ENCODE assay signal across 32 cellular contexts in genomic region chr11:73293356-73293936, GRCh38. TPM values are rescaled to one million over a fixed set of nuclear protein-coding genes. Genes with fewer than 3 reads are reported as not detected.
"Had no signal": no experiment of that assay in that cellular context is flagged by ENCODE, and none has a peak within 500 bp of the region (broad histone marks: within the 10 kb centered on the region; RNA-seq: fewer than 3 reads in every experiment).

No MANE protein-coding gene starts in this region.

- H3K27ac ChIP-seq: left ventricle myocardium inferior, neural progenitor cell, right lobe of liver, thoracic aorta, upper lobe of left lung, vagina had no signal

- H3K4me3 Mint-ChIP-seq: activated CD8-positive, alpha-beta T cell treated with anti-CD3 and anti-CD28 coated beads for 36 hours; activated T-cell treated with anti-CD3 and anti-CD28 coated beads, Interleukin-2, amount 50 U/mL, for 4 hours; activated T-helper 17 cell treated with anti-CD3 and anti-CD28 coated beads, Interleukin-2, amount 50 U/mL, for 72 hours; effector memory CD8-positive, alpha-beta T cell; immature natural killer cell; naive thymus-derived CD4-positive, alpha-beta T cell; neural progenitor cell; stimulated activated effector memory CD8-positive, alpha-beta T cell treated with anti-CD3 and anti-CD28 coated beads, Interleukin-12 subunit alpha, Interleukin-12 subunit beta, amount 100 ng/mL, for 72 hours; stimulated activated naive CD8-positive, alpha-beta T cell treated with anti-CD3 and anti-CD28 coated beads, Interleukin-15, Interleukin-2, amounts not matched to agents 100 ng/mL and 50 ng/mL, for 24 hours had no signal

- H3K36me3 Mint-ChIP-seq: immature natural killer cell; naive thymus-derived CD4-positive, alpha-beta T cell; neural progenitor cell; stimulated activated effector memory CD8-positive, alpha-beta T cell treated with anti-CD3 and anti-CD28 coated beads, Interleukin-12 subunit alpha, Interleukin-12 subunit beta, amount 100 ng/mL, for 72 hours had no signal

- ATAC-seq: activated CD8-positive, alpha-beta T cell treated with anti-CD3 and anti-CD28 coated beads for 36 hours; activated T-cell treated with anti-CD3 and anti-CD28 coated beads, Interleukin-2, amount 50 U/mL, for 4 hours; activated T-helper 17 cell treated with anti-CD3 and anti-CD28 coated beads, Interleukin-2, amount 50 U/mL, for 72 hours; effector memory CD8-positive, alpha-beta T cell; esophagus mucosa; naive thymus-derived CD4-positive, alpha-beta T cell; right lobe of liver; SK-N-SH treated with all-trans-retinoic acid at 6 μM for 48 hours; stimulated activated effector memory CD8-positive, alpha-beta T cell treated with anti-CD3 and anti-CD28 coated beads, Interleukin-12 subunit alpha, Interleukin-12 subunit beta, amount 100 ng/mL, for 72 hours had no signal

- DNase-seq: activated CD4-positive, alpha-beta T cell treated with anti-CD3 and anti-CD28 coated beads, Interleukin-2, amount 50 U/mL, for 1 hour; activated CD4-positive, CD25-positive, alpha-beta regulatory T cell treated with anti-CD3 and anti-CD28 coated beads, Interleukin-2, amount 50 U/mL, for 72 hours; activated CD8-positive, alpha-beta T cell treated with anti-CD3 and anti-CD28 coated beads for 36 hours; activated gamma-delta T cell treated with Interleukin-2 at 50 U/mL for 16 hours; activated naive CD4-positive, alpha-beta T cell treated with anti-CD3 and anti-CD28 coated beads, Interleukin-2, amount 50 U/mL, for 16 hours; activated T-cell treated with anti-CD3 and anti-CD28 coated beads, Interleukin-2, amount 50 U/mL, for 4 hours; amygdala; cortex of kidney; effector memory CD8-positive, alpha-beta T cell; foreskin fibroblast; head of caudate nucleus; hypothalamus; immature natural killer cell; kidney glomerular epithelial cell; left ventricle myocardium inferior; midbrain; naive thymus-derived CD4-positive, alpha-beta T cell; stimulated activated CD4-positive, alpha-beta T cell treated with anti-CD3 and anti-CD28 coated beads, Interleukin-4, amount 100 ng/mL, for 24 hours; T-helper 2 cell; upper lobe of left lung had no signal

- H3K9me3 Mint-ChIP-seq: activated CD8-positive, alpha-beta T cell treated with anti-CD3 and anti-CD28 coated beads for 36 hours; activated T-cell treated with anti-CD3 and anti-CD28 coated beads, Interleukin-2, amount 50 U/mL, for 4 hours; activated T-helper 17 cell treated with anti-CD3 and anti-CD28 coated beads, Interleukin-2, amount 50 U/mL, for 72 hours; effector memory CD8-positive, alpha-beta T cell; immature natural killer cell; neural progenitor cell; stimulated activated effector memory CD8-positive, alpha-beta T cell treated with anti-CD3 and anti-CD28 coated beads, Interleukin-12 subunit alpha, Interleukin-12 subunit beta, amount 100 ng/mL, for 72 hours; stimulated activated naive CD8-positive, alpha-beta T cell treated with anti-CD3 and anti-CD28 coated beads, Interleukin-15, Interleukin-2, amounts not matched to agents 100 ng/mL and 50 ng/mL, for 24 hours had no signal

- H2AFZ ChIP-seq: neural progenitor cell had no signal

- H3K27ac Mint-ChIP-seq: activated CD8-positive, alpha-beta T cell treated with anti-CD3 and anti-CD28 coated beads for 36 hours; activated T-helper 17 cell treated with anti-CD3 and anti-CD28 coated beads, Interleukin-2, amount 50 U/mL, for 72 hours; immature natural killer cell; stimulated activated effector memory CD8-positive, alpha-beta T cell treated with anti-CD3 and anti-CD28 coated beads, Interleukin-12 subunit alpha, Interleukin-12 subunit beta, amount 100 ng/mL, for 72 hours had no signal

- H3K27me3 ChIP-seq: right lobe of liver, upper lobe of left lung, vagina had no signal

- H3K9me3 ChIP-seq: left ventricle myocardium inferior, right lobe of liver, thoracic aorta, upper lobe of left lung, vagina had no signal

- H3K4me3 ChIP-seq: left ventricle myocardium inferior, neural progenitor cell, right lobe of liver, thoracic aorta, upper lobe of left lung, vagina had no signal

- H3K36me3 ChIP-seq: left ventricle myocardium inferior, neural progenitor cell, right lobe of liver, thoracic aorta, upper lobe of left lung, vagina had no signal

- H3K9ac ChIP-seq: neural progenitor cell had no signal

RNA-seq across cellular contexts. Expression of gene ARHGEF17, which starts 14.6 kb away (rescaled TPM):
- polyA plus RNA-seq: immature natural killer cell; naive thymus-derived CD4-positive, alpha-beta T cell had no signal

RNA-seq across cellular contexts. Expression of gene P2RY6, which starts 21.3 kb away (rescaled TPM):
- total RNA-seq: activated CD8-positive, alpha-beta T cell treated with anti-CD3 and anti-CD28 coated beads for 36 hours; activated T-cell treated with anti-CD3 and anti-CD28 coated beads, Interleukin-2, amount 50 U/mL, for 4 hours; activated T-helper 17 cell treated with anti-CD3 and anti-CD28 coated beads, Interleukin-2, amount 50 U/mL, for 72 hours; bronchial epithelial cell; endothelial cell of umbilical vein; osteocyte had no signal
- polyA plus RNA-seq: naive thymus-derived CD4-positive, alpha-beta T cell had no signal
